14 cellular contexts compared by ENCODE assay signal in genomic region chr17:20440665-20441064, GRCh38. TPM values are rescaled to one million over a fixed set of nuclear protein-coding genes. Genes with fewer than 3 reads are reported as not detected.
A peak's percentile ranks its signal among the peaks of the same experiment; 100 is the strongest.
DNase-seq lines count a peak whose midpoint lies in the region; ATAC-seq and TF ChIP-seq lines count a peak whose summit lies in the region.
"Not testable (repeated sequence)": the region's sequence is repeated elsewhere in the genome, so short reads cannot be mapped to it uniquely, and the experiment has no call there.
"Had no signal": no experiment of that assay in that cellular context is flagged by ENCODE, and none has a peak within 500 bp of the region (broad histone marks: within the 10 kb centered on the region; RNA-seq: fewer than 3 reads in every experiment).

No MANE protein-coding gene starts in this region.

- TF ChIP-seq POLR2A in HCT116 (IDR thresholded peaks at IDR 0.05; ENCODE audit: borderline replicate concordance, extremely low read depth, insufficient read depth, insufficient read length); NB4 (IDR thresholded peaks at IDR 0.05; ENCODE audit: extremely low read depth, insufficient read length): not testable (repeated sequence)

- not testable (repeated sequence) for H3K9me2 ChIP-seq in HCT116 (ENCODE audit: insufficient read depth)

- H2AFZ ChIP-seq in HCT116 (ENCODE audit: low read depth, low read length, poor library complexity, severe bottlenecking): not testable (repeated sequence)

- H3K27ac Mint-ChIP-seq in endodermal cell: not testable (repeated sequence)

- TF ChIP-seq CTCF in HCT116 (IDR thresholded peaks at IDR 0.05 in 2 of 3, conservative IDR thresholded peaks at IDR 0.05 in 1 of 3; ENCODE audit: borderline replicate concordance in 1 of 3, insufficient read depth in 1 of 3, low read depth in 2 of 3, low read length in 2 of 3); NB4 (IDR thresholded peaks at IDR 0.05; ENCODE audit: low read depth, low read length); brain microvascular endothelial cell (IDR thresholded peaks at IDR 0.05; ENCODE audit: low read depth, low read length, missing control alignments); endodermal cell (conservative IDR thresholded peaks at IDR 0.05): not testable (repeated sequence)

- not testable (repeated sequence) for H3K4me3 ChIP-seq in HCT116 (replicated peaks in 1 of 2; ENCODE audit: low read depth in 1 of 2, low read length in 2 of 2); NB4 (ENCODE audit: low read depth, low read length); brain microvascular endothelial cell (ENCODE audit: low read depth, low read length); endodermal cell (ENCODE audit: low read length)

- WGBS in endodermal cell (ENCODE audit: insufficient coverage in 1 of 2, insufficient read length in 1 of 2), 2 experiments: 60% methylated on average over 1 of the region's 5 CpGs; no CpG with 5 or more reads in 1 of the 2 experiments

- H3K9ac ChIP-seq in HCT116 (ENCODE audit: low read length); endodermal cell (ENCODE audit: extremely low read depth, low read length, poor library complexity, severe bottlenecking): not testable (repeated sequence)

- intact Hi-C loops in HCT116 (cut with micrococcal nuclease); Right ventricle myocardium inferior (cut with DNase I): not testable (repeated sequence)

- H3K27me3 ChIP-seq in HCT116 (ENCODE audit: insufficient read depth, low read length); brain microvascular endothelial cell (replicated peaks); endodermal cell (ENCODE audit: control insufficient read depth, insufficient read depth, low read length, poor library complexity, severe bottlenecking): not testable (repeated sequence)

- H3K4me2 ChIP-seq in HCT116 (ENCODE audit: low read length): not testable (repeated sequence)

- not testable (repeated sequence) for DNase-seq in HCT116 (ENCODE audit: low read depth, low spot score)
- DNase-seq in NB4 (ENCODE audit: low read depth): peak; percentile 19
- DNase-seq in brain microvascular endothelial cell: peak; percentile 7
- peak; percentile 52 for DNase-seq in endodermal cell
- peak; percentile 48 for DNase-seq in Right ventricle myocardium inferior (ENCODE audit: missing footprints)
- peak; percentile 8 for DNase-seq in myocyte (ENCODE audit: low read depth)

- H3K27me3 Mint-ChIP-seq in endodermal cell (ENCODE audit: insufficient read depth): not testable (repeated sequence)

- H3K27ac ChIP-seq in HCT116 (ENCODE audit: low read depth, low read length); brain microvascular endothelial cell; endodermal cell (ENCODE audit: low read depth, low read length): not testable (repeated sequence)

- RAD21 ChIA-PET in HCT116 (lab: Charles Lee; ENCODE audit: low non-redundant PET in 1 of 2, low total read pairs in 2 of 2, uncharacterized antibody in 2 of 2, unreplicated experiment in 2 of 2): not testable (repeated sequence)

- not testable (repeated sequence) for H3K9me3 Mint-ChIP-seq in endodermal cell

- in situ Hi-C loops in brain microvascular endothelial cell (cut with HindIII; ENCODE audit: low pct_ligation_motif_present, low sequenced_read_pairs): not testable (repeated sequence)

- not testable (repeated sequence) for H3K36me3 Mint-ChIP-seq in endodermal cell (ENCODE audit: low read depth)

- H3K4me1 ChIP-seq in HCT116 (ENCODE audit: control insufficient read depth in 1 of 2, insufficient read depth in 2 of 2, low read length in 2 of 2); endodermal cell (ENCODE audit: control insufficient read depth, insufficient read depth, low read length): not testable (repeated sequence)

- not testable (repeated sequence) for H3K36me3 ChIP-seq in HCT116 (ENCODE audit: control insufficient read depth in 1 of 2, insufficient read depth in 2 of 2, low read length in 2 of 2); brain microvascular endothelial cell (replicated peaks); endodermal cell (ENCODE audit: control insufficient read depth, insufficient read depth, low read length)

- not testable (repeated sequence) for H3K79me2 ChIP-seq in HCT116 (ENCODE audit: insufficient read depth, low read length)

- CTCF ChIA-PET in HCT116 (lab: Charles Lee): not testable (repeated sequence)

- POLR2A ChIA-PET in HCT116 (lab: Charles Lee): not testable (repeated sequence)

- H3K4me3 Mint-ChIP-seq in endodermal cell: not testable (repeated sequence)

- BruUV-seq in HCT116 (replicated peaks; lab: Mats Ljungman, UMichigan): not testable (repeated sequence)

- not testable (repeated sequence) for H3K4me1 Mint-ChIP-seq in endodermal cell

- TF ChIP-seq RAD21 in HCT116 (IDR thresholded peaks at IDR 0.05; ENCODE audit: low read depth): not testable (repeated sequence)

- not testable (repeated sequence) for H3K9me3 ChIP-seq in HCT116 (ENCODE audit: control insufficient read depth in 1 of 2, insufficient read depth in 1 of 2, low read depth in 1 of 2, low read length in 2 of 2); endodermal cell (ENCODE audit: control insufficient read depth, low read length)

- H4K20me1 ChIP-seq in HCT116 (ENCODE audit: insufficient read depth): not testable (repeated sequence)

- ATAC-seq in HCT116, Right ventricle myocardium inferior: not testable (repeated sequence)

TF ChIP-seq in HCT116, 20 proteins besides CTCF, POLR2A, EP300 and RAD21:
- TF ChIP-seq REST (IDR thresholded peaks at IDR 0.05; ENCODE audit: low read depth): peak; percentile 21

RNA-seq across cellular contexts. Expression of gene LGALS9B, which starts 26.7 kb away (rescaled TPM):
- total RNA-seq in HCT116 (2021; ENCODE audit: unreplicated experiment) (0.20 TPM), endodermal cell (not detected), Right ventricle myocardium inferior (not detected), myocyte (not detected in 2 replicates)
- 0.04 TPM in 1 of 2 replicates, not detected in the other for polyA plus RNA-seq in HCT116 (2012)
- polyA plus RNA-seq in endodermal cell (2013, experiment 1 of 2): not detected
- not detected for polyA plus RNA-seq in endodermal cell (2013, experiment 2 of 2)
- polyA plus RNA-seq in myocyte (2012): not detected
- total RNA-seq: CD4-positive, alpha-beta T cell; CD8-positive, alpha-beta memory T cell; GM23248; H4; H9; HFFc6 had no signal
- polyA plus RNA-seq: A549; CD14-positive monocyte; CD8-positive, alpha-beta memory T cell; GM23248 had no signal
